ENCODE assay signal across 11 cellular contexts in the genomic region with DNA sequence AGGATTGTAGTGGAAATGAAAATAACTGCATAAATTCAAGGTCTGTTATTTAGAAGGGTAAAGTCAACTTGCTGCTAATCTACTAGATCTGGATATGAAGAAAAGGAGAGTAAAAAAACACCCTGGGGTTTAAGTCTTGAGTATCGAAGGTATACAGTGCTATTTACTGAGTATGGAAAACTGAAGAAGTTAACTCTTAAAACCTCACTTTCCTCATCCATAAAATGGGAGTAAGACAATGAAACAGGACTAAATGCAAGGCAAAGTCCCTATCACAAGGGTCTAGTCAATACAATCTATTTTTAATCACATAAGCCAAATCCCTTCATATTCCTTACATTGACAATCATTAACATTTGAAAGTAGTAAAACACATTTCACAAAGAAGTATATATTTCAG. TPM values are rescaled to one million over a fixed set of nuclear protein-coding genes. Genes with fewer than 3 reads are reported as not detected.
DNase-seq lines count a peak whose midpoint lies in the region; ATAC-seq and TF ChIP-seq lines count a peak whose summit lies in the region.
"Had no signal": no experiment of that assay in that cellular context is flagged by ENCODE, and none has a peak within 500 bp of the region (broad histone marks: within the 10 kb centered on the region; RNA-seq: fewer than 3 reads in every experiment).

No MANE protein-coding gene starts in this region.

- POLR2A ChIA-PET in Caco-2 (lab: Charles Lee), result no interaction called here
- POLR2A ChIA-PET in activated naive CD8-positive, alpha-beta T cell treated with anti-CD3 and anti-CD28 coated beads, Interleukin-2, amount 10 ng/mL, durations not matched to agents 7 days and 5 days (lab: Charles Lee), result no interaction called here
- POLR2A ChIA-PET in naive thymus-derived CD4-positive, alpha-beta T cell (lab: Charles Lee), result no interaction called here

- peaks cover 62% of the 10 kb centered on the region for H3K36me3 Mint-ChIP-seq in Caco-2 (ENCODE audit: insufficient read depth, unreplicated experiment)
- H3K36me3 Mint-ChIP-seq in activated naive CD8-positive, alpha-beta T cell treated with anti-CD3 and anti-CD28 coated beads, Interleukin-2, amount 10 ng/mL, durations not matched to agents 7 days and 5 days, result peaks cover 30% of the 10 kb centered on the region
- H3K36me3 Mint-ChIP-seq in naive thymus-derived CD4-positive, alpha-beta T cell, result peaks cover 0 to 26% (median 13%) of the 10 kb centered on the region in 5 donors

- H3K9me3 ChIP-seq in Caco-2 (no peaks in the 10 kb centered on the region), HUES6 (ENCODE audit: control insufficient read depth, insufficient read depth, low read depth, low read length) (no peaks in the 10 kb centered on the region)
- H3K9me3 ChIP-seq in naive thymus-derived CD4-positive, alpha-beta T cell (ENCODE audit: control insufficient read depth in 2 of 3, low read length in 3 of 3), result no peaks in the 10 kb centered on the region
- H3K9me3 ChIP-seq in effector memory CD4-positive, alpha-beta T cell (ENCODE audit: control insufficient read depth, low read length), result no peaks in the 10 kb centered on the region
- H3K9me3 ChIP-seq: heart left ventricle, neutrophil had no signal

- BruUV-seq in Caco-2 (replicated peaks; lab: Mats Ljungman, UMichigan), result no TSS peak

- peak overlapping the region; percentile 78 for H3K4me3 Mint-ChIP-seq in Caco-2 (ENCODE audit: unreplicated experiment)
- peak overlapping the region; percentile 80 for H3K4me3 Mint-ChIP-seq in activated naive CD8-positive, alpha-beta T cell treated with anti-CD3 and anti-CD28 coated beads, Interleukin-2, amount 10 ng/mL, durations not matched to agents 7 days and 5 days
- peak overlapping the region in 9 of 10 donors; percentile 1 to 84 (median 28) for H3K4me3 Mint-ChIP-seq in naive thymus-derived CD4-positive, alpha-beta T cell

- TF ChIP-seq CTCF in Caco-2 (IDR thresholded peaks at IDR 0.05; ENCODE audit: insufficient read depth in 1 of 2, low read depth in 1 of 2, low read length in 1 of 2, severe bottlenecking in 1 of 2, unreplicated experiment in 1 of 2), result no peak

- peak overlapping the region; percentile 57 for H3K9ac ChIP-seq in HUES6 (ENCODE audit: low read length)

- H3K4me3 ChIP-seq in Caco-2 (ENCODE audit: low read depth, low read length), result no peak overlapping the region
- peak overlapping the region; percentile 95 for H3K4me3 ChIP-seq in HUES6 (ENCODE audit: low read depth, low read length)
- no peak overlapping the region for H3K4me3 ChIP-seq in naive thymus-derived CD4-positive, alpha-beta T cell (ENCODE audit: low read length)
- no peak overlapping the region for H3K4me3 ChIP-seq in effector memory CD4-positive, alpha-beta T cell (ENCODE audit: insufficient read depth, low read depth, low read length, poor library complexity, severe bottlenecking)

- H3K27me3 ChIP-seq in Caco-2 (replicated peaks; ENCODE audit: control insufficient read depth, insufficient read depth, low read length) (no peaks in the 10 kb centered on the region), HUES6 (ENCODE audit: control insufficient read depth, insufficient read depth, low read length) (no peaks in the 10 kb centered on the region)
- no peaks in the 10 kb centered on the region for H3K27me3 ChIP-seq in naive thymus-derived CD4-positive, alpha-beta T cell (ENCODE audit: control insufficient read depth in 2 of 2, insufficient read depth in 2 of 2, low read length in 2 of 2)
- H3K27me3 ChIP-seq in effector memory CD4-positive, alpha-beta T cell (replicated peaks; ENCODE audit: control insufficient read depth, insufficient read depth, low read length, poor library complexity, severe bottlenecking), result no peaks in the 10 kb centered on the region
- H3K27me3 ChIP-seq: heart left ventricle, neutrophil had no signal

- peaks cover 15% of the 10 kb centered on the region for H3K4me1 ChIP-seq in Caco-2
- H3K4me1 ChIP-seq in HUES6 (ENCODE audit: control insufficient read depth, insufficient read depth, low read length), result peaks cover 36% of the 10 kb centered on the region
- H3K4me1 ChIP-seq in naive thymus-derived CD4-positive, alpha-beta T cell (ENCODE audit: control insufficient read depth in 2 of 2, insufficient read depth in 2 of 2, low read length in 2 of 2), result peaks cover 10 to 20% of the 10 kb centered on the region in 2 donors
- peaks cover 16% of the 10 kb centered on the region for H3K4me1 ChIP-seq in effector memory CD4-positive, alpha-beta T cell (ENCODE audit: control insufficient read depth, insufficient read depth, low read length, poor library complexity, severe bottlenecking)

- H3K27ac Mint-ChIP-seq in Caco-2 (ENCODE audit: unreplicated experiment), result no peak overlapping the region
- no peak overlapping the region for H3K27ac Mint-ChIP-seq in activated naive CD8-positive, alpha-beta T cell treated with anti-CD3 and anti-CD28 coated beads, Interleukin-2, amount 10 ng/mL, durations not matched to agents 7 days and 5 days
- H3K27ac Mint-ChIP-seq in naive thymus-derived CD4-positive, alpha-beta T cell, result peak overlapping the region in 2 of 9 donors; percentile 7 to 60

- CTCF ChIA-PET in Caco-2 (lab: Charles Lee), result no interaction called here
- CTCF ChIA-PET in naive thymus-derived CD4-positive, alpha-beta T cell (lab: Charles Lee), result no interaction called here

- no peak overlapping the region for H3K27ac ChIP-seq in HUES6 (ENCODE audit: low read depth, low read length)
- H3K27ac ChIP-seq in naive thymus-derived CD4-positive, alpha-beta T cell (ENCODE audit: low read depth, low read length), result no peak overlapping the region
- no peak overlapping the region for H3K27ac ChIP-seq in effector memory CD4-positive, alpha-beta T cell (ENCODE audit: insufficient read depth, low read length, poor library complexity, severe bottlenecking)
- H3K27ac ChIP-seq: heart left ventricle, neutrophil had no signal

- peaks cover 20% of the 10 kb centered on the region for H3K4me1 Mint-ChIP-seq in Caco-2 (ENCODE audit: low read depth, unreplicated experiment)
- H3K4me1 Mint-ChIP-seq in activated naive CD8-positive, alpha-beta T cell treated with anti-CD3 and anti-CD28 coated beads, Interleukin-2, amount 10 ng/mL, durations not matched to agents 7 days and 5 days, result peaks cover 50% of the 10 kb centered on the region
- H3K4me1 Mint-ChIP-seq in naive thymus-derived CD4-positive, alpha-beta T cell, result peaks cover 35 to 61% (median 48%) of the 10 kb centered on the region in 7 donors

- no peak for ATAC-seq in activated naive CD8-positive, alpha-beta T cell treated with anti-CD3 and anti-CD28 coated beads, Interleukin-2, amount 10 ng/mL, durations not matched to agents 7 days and 5 days (ENCODE audit: low read depth)
- no peak for ATAC-seq in naive thymus-derived CD4-positive, alpha-beta T cell
- ATAC-seq in GM19395 (IDR thresholded peaks at IDR 0.05; ENCODE audit: unreplicated experiment), result no peak
- no peak for ATAC-seq in GM18858 (IDR thresholded peaks at IDR 0.05; ENCODE audit: unreplicated experiment)
- ATAC-seq: heart left ventricle had no signal

- H3K9me3 Mint-ChIP-seq in Caco-2 (ENCODE audit: unreplicated experiment), result no peaks in the 10 kb centered on the region
- no peaks in the 10 kb centered on the region for H3K9me3 Mint-ChIP-seq in activated naive CD8-positive, alpha-beta T cell treated with anti-CD3 and anti-CD28 coated beads, Interleukin-2, amount 10 ng/mL, durations not matched to agents 7 days and 5 days
- H3K9me3 Mint-ChIP-seq in naive thymus-derived CD4-positive, alpha-beta T cell, result peaks cover 0 to 6% (median 0%) of the 10 kb centered on the region in 11 donors

- no peak for DNase-seq in Caco-2
- DNase-seq in activated naive CD8-positive, alpha-beta T cell treated with anti-CD3 and anti-CD28 coated beads, Interleukin-2, amount 10 ng/mL, durations not matched to agents 7 days and 5 days, result no peak
- DNase-seq in naive thymus-derived CD4-positive, alpha-beta T cell, result no peak
- DNase-seq in effector memory CD4-positive, alpha-beta T cell, result no peak
- no peak for DNase-seq in NCI-H1105 (lab: John Stamatoyannopoulos, UW)
- DNase-seq: heart left ventricle, NCI-H1436 treated with DMSO at 0.1 percent for 48 hours had no signal

- no peaks in the 10 kb centered on the region for H3K27me3 Mint-ChIP-seq in Caco-2 (ENCODE audit: insufficient read depth, unreplicated experiment)
- H3K27me3 Mint-ChIP-seq in activated naive CD8-positive, alpha-beta T cell treated with anti-CD3 and anti-CD28 coated beads, Interleukin-2, amount 10 ng/mL, durations not matched to agents 7 days and 5 days, result no peaks in the 10 kb centered on the region
- H3K27me3 Mint-ChIP-seq in naive thymus-derived CD4-positive, alpha-beta T cell, result no peaks in the 10 kb centered on the region

- intact Hi-C loops in Caco-2 (cut with micrococcal nuclease; ENCODE audit: unreplicated experiment), result no loop called here
- intact Hi-C loops in naive thymus-derived CD4-positive, alpha-beta T cell (cut with micrococcal nuclease), result loop anchor here (1.0 to 5.0 kb wide), 3 partner anchors 23 to 1752 kb away; a partner anchor contains a TSS

- H3K36me3 ChIP-seq in Caco-2 (ENCODE audit: control insufficient read depth, insufficient read depth, low read length), result no peaks in the 10 kb centered on the region
- H3K36me3 ChIP-seq in HUES6 (ENCODE audit: control insufficient read depth, insufficient read depth, low read length), result peaks cover 31% of the 10 kb centered on the region
- H3K36me3 ChIP-seq in naive thymus-derived CD4-positive, alpha-beta T cell (ENCODE audit: control insufficient read depth in 2 of 3, insufficient read depth in 3 of 3, low read length in 3 of 3), result peaks cover 0 to 4% (median 0%) of the 10 kb centered on the region in 3 experiments
- H3K36me3 ChIP-seq in effector memory CD4-positive, alpha-beta T cell (ENCODE audit: control insufficient read depth, insufficient read depth, low read length), result no peaks in the 10 kb centered on the region
- H3K36me3 ChIP-seq: heart left ventricle, neutrophil had no signal

RNA-seq across cellular contexts. Expression of a gene that starts 2.2 kb away (rescaled TPM):
- total RNA-seq in Caco-2 (2022), result 31.4 and 35.5 TPM in 2 replicates
- 10 to 100 TPM; 47.1 to 50.8 TPM for total RNA-seq in activated naive CD8-positive, alpha-beta T cell treated with anti-CD3 and anti-CD28 coated beads, Interleukin-2, amount 10 ng/mL, durations not matched to agents 7 days and 5 days
- total RNA-seq in naive thymus-derived CD4-positive, alpha-beta T cell, result 10 to 100 TPM in 2 of 5 experiments, 1 to 10 TPM in 3; 3.2 to 50.2 (median 9.2) TPM
- 1 to 10 TPM; 5.3 to 9.0 TPM for polyA plus RNA-seq in naive thymus-derived CD4-positive, alpha-beta T cell

RNA-seq across cellular contexts. Expression of a gene that starts 21.9 kb away (rescaled TPM):
- total RNA-seq in Caco-2 (2022), result 24.4 and 26.3 TPM in 2 replicates
- 10 to 100 TPM; 16.5 to 17.2 TPM for total RNA-seq in activated naive CD8-positive, alpha-beta T cell treated with anti-CD3 and anti-CD28 coated beads, Interleukin-2, amount 10 ng/mL, durations not matched to agents 7 days and 5 days
- total RNA-seq in naive thymus-derived CD4-positive, alpha-beta T cell, result 10 to 100 TPM in 4 of 5 experiments, 1 to 10 TPM in 1; 8.9 to 18.1 (median 13.5) TPM
- 1 to 10 TPM; 6.1 to 6.8 TPM for polyA plus RNA-seq in naive thymus-derived CD4-positive, alpha-beta T cell

Comparison
In these comparisons a context has a peak if more than half of its experiments do, and no peak if none do; other contexts are left out.
1. H3K4me3 Mint-ChIP-seq: peak in every context shown above with its lines; median percentile 80 in activated naive CD8-positive, alpha-beta T cell treated with anti-CD3 and anti-CD28 coated beads, Interleukin-2, amount 10 ng/mL, durations not matched to agents 7 days and 5 days; 78 in Caco-2; 28 in naive thymus-derived CD4-positive, alpha-beta T cell.